Comparison of ENCODE assay signal across 23 cellular contexts in genomic region chr18:11729556-11729955, GRCh38.
"Had no signal": no experiment of that assay in that cellular context is flagged by ENCODE, and none has a peak within 500 bp of the region (broad histone marks: within the 10 kb centered on the region; RNA-seq: fewer than 3 reads in every experiment).

No MANE protein-coding gene starts in this region.

- H3K27ac ChIP-seq: HL-60, KMS-11, RWPE1 had no signal

- FAIRE-seq: HTR-8/SVneo, K562 had no signal

- H3K27ac Mint-ChIP-seq: IgD-negative memory B cell had no signal

- DNase-seq: Kasumi-1, MV-4-11, NCI-H1048, NCI-H1105, NCI-H1417, NCI-H1436 treated with DMSO at 0.1 percent for 48 hours, NCI-H1694, NCI-H187 treated with DMSO at 0.1 percent for 48 hours, NCI-H2029 treated with DMSO at 0.1 percent for 48 hours, NCI-H2171 treated with DMSO at 0.1 percent for 48 hours, NCI-H345, NCI-H524, NCI-H526 treated with DMSO at 0.1 percent for 48 hours, NCI-H774, SHP77 had no signal

- ATAC-seq: K562, Panc1, SK-N-SH treated with all-trans-retinoic acid at 6 μM for 48 hours had no signal

- H3K4me3 ChIP-seq: K562 had no signal

- H3K4me2 ChIP-seq: KMS-11 had no signal

- H3K9ac ChIP-seq: KMS-11 had no signal

- H3K4me3 Mint-ChIP-seq: IgD-negative memory B cell had no signal
